Comparison of ENCODE assay signal across 16 cellular contexts in genomic region chr16:84482951-84483881, GRCh38. TPM values are rescaled to one million over a fixed set of nuclear protein-coding genes. Genes with fewer than 3 reads are reported as not detected.
A peak's percentile ranks its signal among the peaks of the same experiment; 100 is the strongest.
DNase-seq lines count a peak whose midpoint lies in the region; ATAC-seq and TF ChIP-seq lines count a peak whose summit lies in the region.
"Had no signal": no experiment of that assay in that cellular context is flagged by ENCODE, and none has a peak within 500 bp of the region (broad histone marks: within the 10 kb centered on the region; RNA-seq: fewer than 3 reads in every experiment).

No MANE protein-coding gene starts in this region.

- WGBS in spleen, 5 donors = 89 to 94% (median 91%) methylated on average over 25 of the region's 25 CpGs

- H3K36me3 Mint-ChIP-seq in activated CD4-positive, alpha-beta memory T cell treated with anti-CD3 and anti-CD28 coated beads for 36 hours = peaks cover 7% of the 10 kb centered on the region

- no peak overlapping the region for H3K27ac Mint-ChIP-seq in activated CD4-positive, alpha-beta memory T cell treated with anti-CD3 and anti-CD28 coated beads for 36 hours

- ATAC-seq in HG02759 (IDR thresholded peaks at IDR 0.05; ENCODE audit: unreplicated experiment) (no peak), HG03025 (IDR thresholded peaks at IDR 0.05; ENCODE audit: low FRiP score, unreplicated experiment) (no peak)
- ATAC-seq: HCT116 had no signal

- DNase-seq in NT2/D1 (ENCODE audit: low read depth, low spot score) (no peak), coronary artery (ENCODE audit: low spot score) (peak; percentile 62), spleen (peak; percentile 47), DMS53 treated with DMSO at 0.1 percent for 48 hours (lab: John Stamatoyannopoulos, UW; ENCODE audit: unreplicated experiment) (no peak)
- no peak for DNase-seq in activated CD4-positive, alpha-beta memory T cell treated with anti-CD3 and anti-CD28 coated beads for 36 hours
- DNase-seq: DMS79 treated with DMSO at 0.1 percent for 48 hours, IMR-90, Kasumi-1, NCI-H1417, NCI-H2029 treated with DMSO at 0.1 percent for 48 hours, NCI-H510A, SJCRH30 had no signal

- no peaks in the 10 kb centered on the region for H3K27me3 Mint-ChIP-seq in activated CD4-positive, alpha-beta memory T cell treated with anti-CD3 and anti-CD28 coated beads for 36 hours

- TF ChIP-seq CTCF in coronary artery (IDR thresholded peaks at IDR 0.05) (no peak), spleen (IDR thresholded peaks at IDR 0.05 in 8 of 11, conservative IDR thresholded peaks at IDR 0.05 in 3 of 11) (no peak)

- peaks cover 7% of the 10 kb centered on the region for H3K4me1 Mint-ChIP-seq in activated CD4-positive, alpha-beta memory T cell treated with anti-CD3 and anti-CD28 coated beads for 36 hours (ENCODE audit: low read depth)

- POLR2A ChIA-PET in activated CD4-positive, alpha-beta memory T cell treated with anti-CD3 and anti-CD28 coated beads for 36 hours (lab: Charles Lee) = no interaction called here

- H3K27ac ChIP-seq in BLaER1 treated with 17β-estradiol and CSF1 and Interleukin-3, amounts not matched to agents 10 nM and 100 nM = peak overlapping the region in 2 of 11 experiments; percentile 5 to 17; a peak in 2 of 22 replicates
- no peak overlapping the region for H3K27ac ChIP-seq in coronary artery
- no peak overlapping the region for H3K27ac ChIP-seq in spleen
- H3K27ac ChIP-seq: SJCRH30 had no signal

- H4K20me1 ChIP-seq in BLaER1 treated with 17β-estradiol and CSF1 and Interleukin-3, amounts not matched to agents 10 nM and 100 nM = peaks cover 0 to 12% (median 0%) of the 10 kb centered on the region in 11 experiments; a peak in 1 of 22 replicates

- no peak for TF ChIP-seq POLR2A in spleen (IDR thresholded peaks at IDR 0.05)

- H3K9me3 ChIP-seq in BLaER1 treated with 17β-estradiol and CSF1 and Interleukin-3, amounts not matched to agents 10 nM and 100 nM (replicated peaks in 1 of 11) = no peaks in the 10 kb centered on the region
- no peaks in the 10 kb centered on the region for H3K9me3 ChIP-seq in NT2/D1 (ENCODE audit: insufficient read depth, low read length)
- no peaks in the 10 kb centered on the region for H3K9me3 ChIP-seq in spleen
- H3K9me3 ChIP-seq: SJCRH30 had no signal

- H3K9ac ChIP-seq in BLaER1 treated with 17β-estradiol and CSF1 and Interleukin-3, amounts not matched to agents 10 nM and 100 nM = peak overlapping the region in 7 of 11 experiments; percentile 7 to 47 (median 19); a peak in 7 of 22 replicates
- H3K9ac ChIP-seq in NT2/D1 (ENCODE audit: insufficient read length, low read depth) = peak overlapping the region; percentile 26

- no peaks in the 10 kb centered on the region for H3K27me3 ChIP-seq in BLaER1 treated with 17β-estradiol and CSF1 and Interleukin-3, amounts not matched to agents 10 nM and 100 nM
- H3K27me3 ChIP-seq in NT2/D1 (ENCODE audit: insufficient read depth, insufficient read length) (no peaks in the 10 kb centered on the region), spleen (replicated peaks in 1 of 7) (no peaks in the 10 kb centered on the region)
- H3K27me3 ChIP-seq: SJCRH30 had no signal

- CTCF ChIA-PET in activated CD4-positive, alpha-beta memory T cell treated with anti-CD3 and anti-CD28 coated beads for 36 hours (lab: Charles Lee) = interaction anchor here (0.9 to 5.0 kb wide), 5 partner anchors 11 to 255 kb away, joined by 3 to 28 read pairs (median 5); no protein-coding TSS in a partner anchor

- no peak overlapping the region for H3K4me3 Mint-ChIP-seq in activated CD4-positive, alpha-beta memory T cell treated with anti-CD3 and anti-CD28 coated beads for 36 hours

- intact Hi-C loops in spleen (cut with DNase I; ENCODE audit: low total_unique reads) = no loop called here
- intact Hi-C loops in activated CD4-positive, alpha-beta memory T cell treated with anti-CD3 and anti-CD28 coated beads for 36 hours (cut with micrococcal nuclease) = no loop called here

- no peaks in the 10 kb centered on the region for H3K9me3 Mint-ChIP-seq in activated CD4-positive, alpha-beta memory T cell treated with anti-CD3 and anti-CD28 coated beads for 36 hours

- H3K4me2 ChIP-seq in BLaER1 treated with 17β-estradiol and CSF1 and Interleukin-3, amounts not matched to agents 10 nM and 100 nM = peak overlapping the region in 8 of 11 experiments; percentile 40 to 63 (median 56); a peak in 15 of 22 replicates

- H3K4me3 ChIP-seq in BLaER1 treated with 17β-estradiol and CSF1 and Interleukin-3, amounts not matched to agents 10 nM and 100 nM = no peak overlapping the region
- H3K4me3 ChIP-seq in NT2/D1 (ENCODE audit: insufficient read length, low read depth) (no peak overlapping the region), coronary artery (no peak overlapping the region), spleen (no peak overlapping the region)
- H3K4me3 ChIP-seq: SJCRH30 had no signal

- H3K36me3 ChIP-seq in BLaER1 treated with 17β-estradiol and CSF1 and Interleukin-3, amounts not matched to agents 10 nM and 100 nM = peaks cover 19 to 90% (median 39%) of the 10 kb centered on the region in 11 experiments; a peak in 20 of 22 replicates
- H3K36me3 ChIP-seq in NT2/D1 (ENCODE audit: insufficient read depth, insufficient read length, low read length) (peaks cover 82% of the 10 kb centered on the region), spleen (peaks cover 0 to 95% (median 36%) of the 10 kb centered on the region in 6 donors)
- H3K36me3 ChIP-seq: SJCRH30 had no signal

- H3K4me1 ChIP-seq in BLaER1 treated with 17β-estradiol and CSF1 and Interleukin-3, amounts not matched to agents 10 nM and 100 nM = peaks cover 6 to 30% (median 21%) of the 10 kb centered on the region in 10 experiments; a peak in 18 of 20 replicates
- H3K4me1 ChIP-seq in NT2/D1 (ENCODE audit: insufficient read depth, insufficient read length) = no peaks in the 10 kb centered on the region
- peaks cover 0 to 4% (median 0%) of the 10 kb centered on the region in 6 donors for H3K4me1 ChIP-seq in spleen
- H3K4me1 ChIP-seq: SJCRH30 had no signal

RNA-seq across cellular contexts. Expression of gene MEAK7, which starts 21.2 kb away (rescaled TPM):
- 10 to 100 TPM in 5 of 7 donors, 1 to 10 TPM in 2; 9.4 to 14.9 (median 11.1) TPM for total RNA-seq in spleen
- 1 to 10 TPM; 1.5 to 2.7 (median 1.5) TPM for polyA plus RNA-seq in spleen
- 10 to 100 TPM; 12.9 to 13.6 TPM for total RNA-seq in activated CD4-positive, alpha-beta memory T cell treated with anti-CD3 and anti-CD28 coated beads for 36 hours

Comparison
In these comparisons a context has a peak if more than half of its experiments do, and no peak if none do; other contexts are left out.
1. DNase-seq: peak in coronary artery (single experiment) and spleen (single experiment); none in NT2/D1 (single experiment), activated CD4-positive, alpha-beta memory T cell treated with anti-CD3 and anti-CD28 coated beads for 36 hours (single experiment) and DMS53 treated with DMSO at 0.1 percent for 48 hours (single experiment).